8 cellular contexts compared by ENCODE assay signal in the genomic region with DNA sequence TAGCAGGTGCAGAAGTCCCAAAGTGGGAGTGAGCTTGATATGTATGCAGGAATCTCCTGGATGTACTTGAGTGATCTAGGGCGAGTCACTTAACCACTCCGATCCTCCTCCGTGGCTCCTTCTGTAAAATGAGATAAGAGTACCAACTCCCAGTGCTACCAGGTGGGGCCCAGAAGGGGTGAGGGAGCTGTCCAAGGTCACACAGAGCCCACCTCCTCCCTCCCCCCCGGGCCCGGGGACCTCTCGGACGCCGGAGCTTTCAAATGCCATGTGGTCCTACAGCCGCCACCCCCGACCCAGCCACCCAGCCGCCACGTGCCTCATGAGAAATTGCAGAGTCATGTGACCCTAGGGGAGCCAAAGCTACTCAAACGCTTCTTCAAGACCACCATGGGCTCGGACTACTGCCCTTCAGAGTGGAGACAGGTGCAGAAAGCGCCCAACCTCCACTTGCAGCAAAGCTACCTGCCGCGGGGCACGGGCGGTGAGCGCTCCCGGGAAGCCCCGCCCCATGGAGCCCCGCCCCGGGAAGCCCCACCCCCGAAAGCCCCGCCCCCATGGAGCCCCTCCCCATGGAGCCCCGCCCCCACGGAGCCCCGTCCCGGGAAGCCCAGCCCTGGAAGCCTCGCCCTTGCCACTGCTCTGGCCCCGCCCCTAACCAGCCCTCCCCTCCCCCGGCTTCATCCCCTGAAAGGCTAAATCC. TPM values are rescaled to one million over a fixed set of nuclear protein-coding genes. Genes with fewer than 3 reads are reported as not detected.
DNase-seq lines count a peak whose midpoint lies in the region; ATAC-seq and TF ChIP-seq lines count a peak whose summit lies in the region.

No MANE protein-coding gene starts in this region.

- peaks cover 63% of the 10 kb centered on the region for H3K27me3 Mint-ChIP-seq in activated naive CD8-positive, alpha-beta T cell treated with anti-CD3 and anti-CD28 coated beads for 36 hours

- H3K36me3 Mint-ChIP-seq in activated naive CD8-positive, alpha-beta T cell treated with anti-CD3 and anti-CD28 coated beads for 36 hours: no peaks in the 10 kb centered on the region

- H3K4me2 ChIP-seq in KMS-11: peak overlapping the region; percentile 51

- H3K9me3 Mint-ChIP-seq in activated naive CD8-positive, alpha-beta T cell treated with anti-CD3 and anti-CD28 coated beads for 36 hours: no peaks in the 10 kb centered on the region

- intact Hi-C loops in right lobe of liver (cut with DNase I): no loop called here

- H3K4me3 ChIP-seq in KMS-11 (IDR thresholded peaks at IDR 0.05; ENCODE audit: insufficient read depth, low read depth, low read length) (no peak overlapping the region), right lobe of liver (no peak overlapping the region)

- no peaks in the 10 kb centered on the region for H3K79me2 ChIP-seq in KMS-11 (ENCODE audit: insufficient read depth, low read depth)

- TF ChIP-seq CTCF in KMS-11 (conservative IDR thresholded peaks at IDR 0.05; ENCODE audit: low read depth, low read length) (no peak), right lobe of liver (IDR thresholded peaks at IDR 0.05) (no peak)

- no peaks in the 10 kb centered on the region for H3K9me3 ChIP-seq in right lobe of liver

- H3K27me3 ChIP-seq in KMS-11 (ENCODE audit: insufficient read depth, low read depth) (peaks cover 18% of the 10 kb centered on the region; the same call in 1 of the 2 replicates), right lobe of liver (no peaks in the 10 kb centered on the region)

- peak; percentile 41 to 64 (median 43) for ATAC-seq in right lobe of liver
- ATAC-seq in GM18520 (IDR thresholded peaks at IDR 0.05; ENCODE audit: unreplicated experiment): no peak
- ATAC-seq in HG02798 (IDR thresholded peaks at IDR 0.05; ENCODE audit: poor library complexity, unreplicated experiment): no peak
- ATAC-seq in GM21786 (IDR thresholded peaks at IDR 0.05; ENCODE audit: unreplicated experiment): no peak

- WGBS in right lobe of liver (ENCODE audit: insufficient coverage, low coverage, low lambda C conversion rate, missing lambda C conversion rate): 12% methylated on average over 11 of the region's 33 CpGs

- H3K27ac ChIP-seq in KMS-11 (no peak overlapping the region), right lobe of liver (no peak overlapping the region)

- DNase-seq in DMS53 treated with DMSO at 0.1 percent for 48 hours (lab: John Stamatoyannopoulos, UW; ENCODE audit: unreplicated experiment) (peak; percentile 38), right lobe of liver (peak in 2 of 3 donors; percentile 45 to 58), activated gamma-delta T cell (lab: John Stamatoyannopoulos, UW) (no peak)
- no peak for DNase-seq in activated naive CD8-positive, alpha-beta T cell treated with anti-CD3 and anti-CD28 coated beads for 36 hours

- H2AFZ ChIP-seq in KMS-11 (ENCODE audit: low read depth): peak overlapping the region; percentile 90

- H3K9ac ChIP-seq in KMS-11: peak overlapping the region; percentile 2; the same call in 1 of the 2 replicates

- H3K36me3 ChIP-seq in KMS-11 (ENCODE audit: insufficient read depth) (no peaks in the 10 kb centered on the region), right lobe of liver (no peaks in the 10 kb centered on the region)

- H3K4me3 Mint-ChIP-seq in activated naive CD8-positive, alpha-beta T cell treated with anti-CD3 and anti-CD28 coated beads for 36 hours: peak overlapping the region; percentile 48

- H3K4me1 Mint-ChIP-seq in activated naive CD8-positive, alpha-beta T cell treated with anti-CD3 and anti-CD28 coated beads for 36 hours: peaks cover 10% of the 10 kb centered on the region

- H3K4me1 ChIP-seq in KMS-11 (ENCODE audit: low read depth, poor library complexity, severe bottlenecking) (peaks cover 24% of the 10 kb centered on the region), right lobe of liver (peaks cover 0 to 5% (median 0%) of the 10 kb centered on the region in 4 donors)

- H4K20me1 ChIP-seq in KMS-11 (ENCODE audit: insufficient read depth): no peaks in the 10 kb centered on the region

- no peak for TF ChIP-seq POLR2A in right lobe of liver (IDR thresholded peaks at IDR 0.05)

- H3K27ac Mint-ChIP-seq in activated naive CD8-positive, alpha-beta T cell treated with anti-CD3 and anti-CD28 coated beads for 36 hours: no peak overlapping the region

RNA-seq across cellular contexts. Expression of gene ZNF358, which starts 10.1 kb away (rescaled TPM):
- 1 to 10 TPM; 6.5 to 7.3 TPM for total RNA-seq in activated naive CD8-positive, alpha-beta T cell treated with anti-CD3 and anti-CD28 coated beads for 36 hours
- 10 to 100 TPM; 15.3 to 35.1 (median 24.8) TPM for total RNA-seq in right lobe of liver

RNA-seq across cellular contexts. Expression of gene MCOLN1, which starts 16.6 kb away (rescaled TPM):
- total RNA-seq in activated naive CD8-positive, alpha-beta T cell treated with anti-CD3 and anti-CD28 coated beads for 36 hours: 10 to 100 TPM; 12.3 to 12.4 TPM
- 10 to 100 TPM in 5 of 6 experiments, 1 to 10 TPM in 1; 9.8 to 25.2 (median 17.7) TPM for total RNA-seq in right lobe of liver

RNA-seq across cellular contexts. Expression of gene PEX11G, which starts 17.0 kb away (rescaled TPM):
- 1 to 10 TPM in 1 of 2 experiments, under 1 TPM in 1; 0.82 to 1.5 TPM for total RNA-seq in activated naive CD8-positive, alpha-beta T cell treated with anti-CD3 and anti-CD28 coated beads for 36 hours
- 10 to 100 TPM in 2 of 6 experiments, 1 to 10 TPM in 4; 4.8 to 14.3 (median 9.4) TPM for total RNA-seq in right lobe of liver

RNA-seq across cellular contexts. Expression of gene PNPLA6, which starts 29.7 kb away (rescaled TPM):
- total RNA-seq in activated naive CD8-positive, alpha-beta T cell treated with anti-CD3 and anti-CD28 coated beads for 36 hours: 10 to 100 TPM; 67.8 to 68.5 TPM
- total RNA-seq in right lobe of liver: 10 to 100 TPM; 38.7 to 61.8 (median 46.5) TPM

Comparison
In these comparisons a context has a peak if more than half of its experiments do, and no peak if none do; other contexts are left out.
1. DNase-seq: peak in DMS53 treated with DMSO at 0.1 percent for 48 hours (single experiment) and right lobe of liver (2 of 3); none in activated naive CD8-positive, alpha-beta T cell treated with anti-CD3 and anti-CD28 coated beads for 36 hours (single experiment) and activated gamma-delta T cell (single experiment).
2. ATAC-seq: peak in right lobe of liver (4 of 4); none in GM18520 (single experiment), HG02798 (single experiment) and GM21786 (single experiment).